In genomic region chr22:37658133-37659065, GRCh38 we compare ENCODE assay signal across 8 cellular contexts. TPM values are rescaled to one million over a fixed set of nuclear protein-coding genes. Genes with fewer than 3 reads are reported as not detected.
A peak's percentile ranks its signal among the peaks of the same experiment; 100 is the strongest.
DNase-seq lines count a peak whose midpoint lies in the region; ATAC-seq and TF ChIP-seq lines count a peak whose summit lies in the region.

PDXP (plus strand) TSS chr22:37658723; CDS start chr22:37658783, 60 bp downstream.

- intact Hi-C loops in cardiac septum (cut with DNase I) = no loop called here

- H3K18ac ChIP-seq in trophoblast cell (ENCODE audit: low read length) = peak within 1 kb of the TSS; percentile 28

- peaks cover 3% of the 10 kb centered on the region for H3K79me2 ChIP-seq in trophoblast cell (ENCODE audit: control insufficient read depth, insufficient read depth, low read length, poor library complexity)

- H3K27ac Mint-ChIP-seq in type B pancreatic cell = peak within 1 kb of the TSS; percentile 85

- peak within 1 kb of the TSS; percentile 66 for H3K4me3 ChIP-seq in GM12875 (ENCODE audit: low read depth, low read length)
- H3K4me3 ChIP-seq in adipocyte (ENCODE audit: low read length) = peak within 1 kb of the TSS; percentile 81
- peak within 1 kb of the TSS; percentile 86 for H3K4me3 ChIP-seq in trophoblast cell (ENCODE audit: low read depth, low read length)

- no peak within 1 kb of the TSS for H2BK120ac ChIP-seq in trophoblast cell (ENCODE audit: insufficient read depth, low read length, poor library complexity)

- no peaks in the 10 kb centered on the region for H3K79me1 ChIP-seq in trophoblast cell (ENCODE audit: low read length)

- H3K9me3 ChIP-seq in adipocyte (ENCODE audit: control insufficient read depth, low read length) (no peaks in the 10 kb centered on the region), trophoblast cell (ENCODE audit: insufficient read depth, low read depth, low read length) (peaks cover 2% of the 10 kb centered on the region)

- no peaks in the 10 kb centered on the region for H3K27me3 ChIP-seq in adipocyte (replicated peaks; ENCODE audit: control insufficient read depth, insufficient read depth, low read length)
- no peaks in the 10 kb centered on the region for H3K27me3 ChIP-seq in trophoblast cell (ENCODE audit: insufficient read depth, low read length)

- H3K4ac ChIP-seq in trophoblast cell (ENCODE audit: low read depth, low read length) = no peak within 1 kb of the TSS

- peak within 1 kb of the TSS; percentile 81 for H4K8ac ChIP-seq in trophoblast cell (ENCODE audit: low read depth, low read length)

- no peak within 1 kb of the TSS for H3K23ac ChIP-seq in trophoblast cell (ENCODE audit: low read length)

- no peak within 1 kb of the TSS for H2BK12ac ChIP-seq in trophoblast cell (ENCODE audit: low read length)

- H3K27ac ChIP-seq in trophoblast cell (ENCODE audit: low read depth, low read length) = no peak within 1 kb of the TSS

- peak within 1 kb of the TSS; percentile 92 for H3K4me2 ChIP-seq in trophoblast cell (ENCODE audit: low read length)

- WGBS in trophoblast cell (ENCODE audit: extremely low coverage, insufficient coverage, insufficient read length) = no CpG with 5 or more reads among the region's 101 CpGs

- H4K91ac ChIP-seq in trophoblast cell (ENCODE audit: low read depth, low read length) = no peak within 1 kb of the TSS

- H2BK5ac ChIP-seq in trophoblast cell (ENCODE audit: low read depth, low read length, poor library complexity) = no peak within 1 kb of the TSS

- no peaks in the 10 kb centered on the region for H3K9me3 Mint-ChIP-seq in type B pancreatic cell

- no peaks in the 10 kb centered on the region for H3K27me3 Mint-ChIP-seq in type B pancreatic cell

- H2AFZ ChIP-seq in trophoblast cell (ENCODE audit: insufficient read depth, low read length, poor library complexity) = peak within 1 kb of the TSS; percentile 76

- peaks cover 41% of the 10 kb centered on the region for H3K4me1 Mint-ChIP-seq in type B pancreatic cell (ENCODE audit: unreplicated experiment)

- H3K36me3 ChIP-seq in adipocyte (ENCODE audit: control insufficient read depth, insufficient read depth, low read length, severe bottlenecking) = peaks cover 2% of the 10 kb centered on the region
- H3K36me3 ChIP-seq in trophoblast cell (ENCODE audit: control insufficient read depth in 1 of 2, insufficient read depth in 2 of 2, low read length in 2 of 2) = peaks cover 12% of the 10 kb centered on the region in 2 experiments

- peaks cover 23% of the 10 kb centered on the region for H3K4me1 ChIP-seq in adipocyte (ENCODE audit: control insufficient read depth, insufficient read depth, low read length)
- peaks cover 12 to 15% of the 10 kb centered on the region in 2 experiments for H3K4me1 ChIP-seq in trophoblast cell (ENCODE audit: control insufficient read depth in 1 of 2, insufficient read depth in 2 of 2, low read length in 2 of 2)

- peak; percentile 87 for ATAC-seq in HG02798 (IDR thresholded peaks at IDR 0.05; ENCODE audit: poor library complexity, unreplicated experiment)

- peak within 1 kb of the TSS; percentile 23 for H3K14ac ChIP-seq in trophoblast cell (ENCODE audit: low read length)

- no peaks in the 10 kb centered on the region for H3K36me3 Mint-ChIP-seq in type B pancreatic cell

- peak within 1 kb of the TSS; percentile 3 for H2AK5ac ChIP-seq in trophoblast cell (ENCODE audit: low read length)

- peak within 1 kb of the TSS; percentile 23 for H4K12ac ChIP-seq in trophoblast cell (ENCODE audit: low read depth, low read length)

- H3K9ac ChIP-seq in adipocyte (ENCODE audit: low read length) (peak within 1 kb of the TSS; percentile 82), trophoblast cell (ENCODE audit: low read length) (no peak within 1 kb of the TSS)

- TF ChIP-seq CTCF in GM12875 (IDR thresholded peaks at IDR 0.05; ENCODE audit: borderline replicate concordance, insufficient read depth, low read depth, low read length) (no peak), type B pancreatic cell (conservative IDR thresholded peaks at IDR 0.05) (no peak)

- H3K4me3 Mint-ChIP-seq in type B pancreatic cell = peak within 1 kb of the TSS; percentile 94

- DNase-seq in NCI-H1436 (lab: John Stamatoyannopoulos, UW) = peak; percentile 99
- peak; percentile 94 for DNase-seq in T follicular helper cell (ENCODE audit: low read depth)
- DNase-seq in adipocyte (ENCODE audit: low read depth) = peak; percentile 100
- DNase-seq in cardiac septum (ENCODE audit: low spot score) = peak; percentile 99
- peak; percentile 99 for DNase-seq in trophoblast cell
- DNase-seq in type B pancreatic cell (ENCODE audit: extremely low spot score, unreplicated experiment) = peak; percentile 99

RNA-seq across cellular contexts. Expression of gene PDXP, which starts in this region (rescaled TPM):
- 24.1 TPM for total RNA-seq in cardiac septum
- 5.5 and 5.8 TPM in 2 replicates for polyA plus RNA-seq in trophoblast cell (2013)
- total RNA-seq in type B pancreatic cell (ENCODE audit: low replicate concordance) = 15.6 and 30.2 TPM in 2 replicates
